ENCODE assay signal across 14 cellular contexts in genomic region chr7:50962281-50962883, GRCh38.
DNase-seq lines count a peak whose midpoint lies in the region; ATAC-seq and TF ChIP-seq lines count a peak whose summit lies in the region.
"Had no signal": no experiment of that assay in that cellular context is flagged by ENCODE, and none has a peak within 500 bp of the region (broad histone marks: within the 10 kb centered on the region; RNA-seq: fewer than 3 reads in every experiment).

No MANE protein-coding gene starts in this region.

- no peaks in the 10 kb centered on the region for H3K27me3 ChIP-seq in left lung
- H3K27me3 ChIP-seq in GM23338 (ENCODE audit: insufficient read depth) = peaks cover 32% of the 10 kb centered on the region

- no peaks in the 10 kb centered on the region for H3F3A ChIP-seq in GM23338 (replicated peaks; ENCODE audit: low read depth)

- H3K27ac Mint-ChIP-seq in nephron progenitor cell (no peak overlapping the region), GM23338 (no peak overlapping the region)
- H3K27ac Mint-ChIP-seq: activated CD8-positive, alpha-beta memory T cell treated with anti-CD3 and anti-CD28 coated beads, Interleukin-2, amount 10 ng/mL, durations not matched to agents 7 days and 5 days had no signal

- H3K27ac ChIP-seq in left lung = no peak overlapping the region
- no peak overlapping the region for H3K27ac ChIP-seq in GM23338 (ENCODE audit: low read depth)

- peaks cover 7% of the 10 kb centered on the region for H3K9me2 ChIP-seq in GM23338 (ENCODE audit: insufficient read depth)

- no peak overlapping the region for H2AFZ ChIP-seq in GM23338

- H3K4me1 Mint-ChIP-seq in nephron progenitor cell = peaks cover 16% of the 10 kb centered on the region
- peaks cover 15% of the 10 kb centered on the region for H3K4me1 Mint-ChIP-seq in GM23338
- H3K4me1 Mint-ChIP-seq: activated CD8-positive, alpha-beta memory T cell treated with anti-CD3 and anti-CD28 coated beads, Interleukin-2, amount 10 ng/mL, durations not matched to agents 7 days and 5 days had no signal

- no peak overlapping the region for H3K4me3 Mint-ChIP-seq in nephron progenitor cell
- H3K4me3 Mint-ChIP-seq in GM23338 = no peak overlapping the region
- H3K4me3 Mint-ChIP-seq: activated CD8-positive, alpha-beta memory T cell treated with anti-CD3 and anti-CD28 coated beads, Interleukin-2, amount 10 ng/mL, durations not matched to agents 7 days and 5 days had no signal

- H3K4me3 ChIP-seq in left lung (no peak overlapping the region), GM23338 (no peak overlapping the region)

- peaks cover 0 to 5% of the 10 kb centered on the region in 2 donors for H3K9me3 ChIP-seq in left lung

- H3K36me3 ChIP-seq in left lung (no peaks in the 10 kb centered on the region), GM23338 (ENCODE audit: insufficient read depth) (peaks cover 5% of the 10 kb centered on the region; the same call in 1 of the 2 replicates)

- H3K4me1 ChIP-seq in left lung = peaks cover 3 to 16% of the 10 kb centered on the region in 2 donors
- H3K4me1 ChIP-seq in GM23338 (ENCODE audit: insufficient read depth) = peaks cover 7% of the 10 kb centered on the region

- ATAC-seq in GM19324 (IDR thresholded peaks at IDR 0.05; ENCODE audit: low FRiP score, unreplicated experiment) (peak; percentile 61), left lung (peak; percentile 28), GM23338 (no peak)
- ATAC-seq: activated CD8-positive, alpha-beta memory T cell treated with anti-CD3 and anti-CD28 coated beads, Interleukin-2, amount 10 ng/mL, durations not matched to agents 7 days and 5 days had no signal

- no peaks in the 10 kb centered on the region for H3K79me2 ChIP-seq in GM23338 (replicated peaks; ENCODE audit: insufficient read depth)

- H3K36me3 Mint-ChIP-seq in nephron progenitor cell (ENCODE audit: low read depth) = peaks cover 8% of the 10 kb centered on the region
- H3K36me3 Mint-ChIP-seq in GM23338 (ENCODE audit: low read depth) = peaks cover 37% of the 10 kb centered on the region
- H3K36me3 Mint-ChIP-seq: activated CD8-positive, alpha-beta memory T cell treated with anti-CD3 and anti-CD28 coated beads, Interleukin-2, amount 10 ng/mL, durations not matched to agents 7 days and 5 days had no signal

- H3K9me3 Mint-ChIP-seq in nephron progenitor cell (peaks cover 28% of the 10 kb centered on the region), GM23338 (peaks cover 39% of the 10 kb centered on the region)

- intact Hi-C loops in left lung (cut with DNase I) = no loop called here

- peaks cover under 1% of the 10 kb centered on the region; the same call in 1 of the 2 replicates for H4K20me1 ChIP-seq in GM23338 (replicated peaks; ENCODE audit: insufficient read depth)

- TF ChIP-seq CTCF in left lung (IDR thresholded peaks at IDR 0.05) (no peak), nephron progenitor cell (IDR thresholded peaks at IDR 0.05) (no peak), GM23338 (conservative IDR thresholded peaks at IDR 0.05; ENCODE audit: low read depth in 2 of 2) (no peak)

- H3K27me3 Mint-ChIP-seq in nephron progenitor cell (ENCODE audit: low read depth, poor library complexity) (peaks cover 9% of the 10 kb centered on the region), GM23338 (ENCODE audit: insufficient read depth, low read depth, poor library complexity) (peaks cover 43% of the 10 kb centered on the region)

- H3K4me2 ChIP-seq in GM23338 = no peak overlapping the region

- DNase-seq in DMS53 (lab: John Stamatoyannopoulos, UW) (peak; percentile 59), NCI-H69 (lab: John Stamatoyannopoulos, UW) (peak; percentile 46), left lung (no peak), nephron progenitor cell (no peak), GM23338 (ENCODE audit: low spot score) (no peak)
- DNase-seq in activated CD4-positive, CD25-positive, alpha-beta regulatory T cell (lab: John Stamatoyannopoulos, UW) = no peak
- DNase-seq: activated CD8-positive, alpha-beta memory T cell treated with anti-CD3 and anti-CD28 coated beads, Interleukin-2, amount 10 ng/mL, durations not matched to agents 7 days and 5 days; activated naive CD4-positive, alpha-beta T cell treated with Interleukin-2 at 50 U/mL for 16 hours; C1 segment of cervical spinal cord; glutamatergic neuron; NCI-H526 treated with DMSO at 0.1 percent for 48 hours; stimulated activated CD4-positive, alpha-beta T cell treated with anti-CD3 and anti-CD28 coated beads, Interleukin-2, amount 100 ng/mL, for 48 hours; stimulated activated naive CD4-positive, alpha-beta T cell treated with Interleukin-2 at 50 U/mL for 16 hours had no signal

TF ChIP-seq in GM23338, 12 proteins besides CTCF, POLR2A, EP300 and RAD21 (continues in another document):
- TF ChIP-seq REST (IDR thresholded peaks at IDR 0.05; ENCODE audit: unreplicated experiment) (no peak), EZH2phosphoT487 (IDR thresholded peaks at IDR 0.05; ENCODE audit: unreplicated experiment) (no peak)

Comparison
In these comparisons a context has a peak if more than half of its experiments do, and no peak if none do; other contexts are left out.
1. DNase-seq: peak in DMS53 (single experiment) and NCI-H69 (single experiment); none in left lung (0 of 2), activated CD4-positive, CD25-positive, alpha-beta regulatory T cell (0 of 4), nephron progenitor cell (single experiment) and GM23338 (single experiment).